1 cellular context compared by ENCODE assay signal in genomic region chr3:105351821-105352220, GRCh38.
TF ChIP-seq lines count a peak whose summit lies in the region.

No MANE protein-coding gene starts in this region.

TF ChIP-seq in WTC11, 78 proteins besides CTCF, POLR2A, EP300 and RAD21 (continued from another document):
- no peak for TF ChIP-seq ZNF281 (CRISPR knock-in tag; IDR thresholded peaks at IDR 0.05)
- no peak for TF ChIP-seq FOXK1 (CRISPR knock-in tag; IDR thresholded peaks at IDR 0.05)
- TF ChIP-seq CREB1 (CRISPR knock-in tag; IDR thresholded peaks at IDR 0.05) = no peak
- TF ChIP-seq GTF2I (CRISPR knock-in tag; conservative IDR thresholded peaks at IDR 0.05) = no peak
- no peak for TF ChIP-seq ZSCAN18 (CRISPR knock-in tag; IDR thresholded peaks at IDR 0.05)
- no peak for TF ChIP-seq ARID4B (CRISPR knock-in tag; IDR thresholded peaks at IDR 0.05; ENCODE audit: borderline replicate concordance)
- TF ChIP-seq ZNF121 (CRISPR knock-in tag; IDR thresholded peaks at IDR 0.05) = no peak
- no peak for TF ChIP-seq EMX1 (CRISPR knock-in tag; IDR thresholded peaks at IDR 0.05)
- no peak for TF ChIP-seq ZNF416 (CRISPR knock-in tag; IDR thresholded peaks at IDR 0.05)
- TF ChIP-seq ZNF219 (CRISPR knock-in tag; IDR thresholded peaks at IDR 0.05; ENCODE audit: borderline replicate concordance) = no peak
TF ChIP-seq in WTC11: peak in this region for 0.
